Comparison of ENCODE assay signal across 1 cellular context in the genomic region with DNA sequence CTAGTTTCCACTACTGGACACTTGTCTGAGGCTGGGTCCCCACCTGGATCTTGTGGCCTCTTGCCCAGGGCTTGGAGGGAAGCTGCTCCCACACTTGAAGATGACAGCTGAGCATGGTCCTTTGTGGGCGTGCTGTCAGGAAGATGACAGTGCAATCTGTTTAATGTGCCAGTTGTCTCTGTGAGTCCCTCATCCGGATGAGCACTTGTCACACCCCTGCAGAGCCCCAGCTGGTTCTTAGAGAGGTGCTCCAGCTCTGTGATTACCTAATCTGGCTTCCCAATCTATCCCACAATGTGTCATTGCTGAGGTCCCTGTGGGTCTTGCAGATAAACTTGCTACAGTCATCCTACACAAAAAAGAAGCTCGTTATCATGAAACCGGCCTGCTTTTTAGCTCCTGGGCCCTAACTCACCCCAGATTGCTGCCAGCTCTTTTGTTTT.
TF ChIP-seq lines count a peak whose summit lies in the region.

No MANE protein-coding gene starts in this region.

TF ChIP-seq in K562, 482 proteins besides CTCF, POLR2A, EP300 and RAD21 (continued from another document and continues in another):
- TF ChIP-seq, protein P1, sequence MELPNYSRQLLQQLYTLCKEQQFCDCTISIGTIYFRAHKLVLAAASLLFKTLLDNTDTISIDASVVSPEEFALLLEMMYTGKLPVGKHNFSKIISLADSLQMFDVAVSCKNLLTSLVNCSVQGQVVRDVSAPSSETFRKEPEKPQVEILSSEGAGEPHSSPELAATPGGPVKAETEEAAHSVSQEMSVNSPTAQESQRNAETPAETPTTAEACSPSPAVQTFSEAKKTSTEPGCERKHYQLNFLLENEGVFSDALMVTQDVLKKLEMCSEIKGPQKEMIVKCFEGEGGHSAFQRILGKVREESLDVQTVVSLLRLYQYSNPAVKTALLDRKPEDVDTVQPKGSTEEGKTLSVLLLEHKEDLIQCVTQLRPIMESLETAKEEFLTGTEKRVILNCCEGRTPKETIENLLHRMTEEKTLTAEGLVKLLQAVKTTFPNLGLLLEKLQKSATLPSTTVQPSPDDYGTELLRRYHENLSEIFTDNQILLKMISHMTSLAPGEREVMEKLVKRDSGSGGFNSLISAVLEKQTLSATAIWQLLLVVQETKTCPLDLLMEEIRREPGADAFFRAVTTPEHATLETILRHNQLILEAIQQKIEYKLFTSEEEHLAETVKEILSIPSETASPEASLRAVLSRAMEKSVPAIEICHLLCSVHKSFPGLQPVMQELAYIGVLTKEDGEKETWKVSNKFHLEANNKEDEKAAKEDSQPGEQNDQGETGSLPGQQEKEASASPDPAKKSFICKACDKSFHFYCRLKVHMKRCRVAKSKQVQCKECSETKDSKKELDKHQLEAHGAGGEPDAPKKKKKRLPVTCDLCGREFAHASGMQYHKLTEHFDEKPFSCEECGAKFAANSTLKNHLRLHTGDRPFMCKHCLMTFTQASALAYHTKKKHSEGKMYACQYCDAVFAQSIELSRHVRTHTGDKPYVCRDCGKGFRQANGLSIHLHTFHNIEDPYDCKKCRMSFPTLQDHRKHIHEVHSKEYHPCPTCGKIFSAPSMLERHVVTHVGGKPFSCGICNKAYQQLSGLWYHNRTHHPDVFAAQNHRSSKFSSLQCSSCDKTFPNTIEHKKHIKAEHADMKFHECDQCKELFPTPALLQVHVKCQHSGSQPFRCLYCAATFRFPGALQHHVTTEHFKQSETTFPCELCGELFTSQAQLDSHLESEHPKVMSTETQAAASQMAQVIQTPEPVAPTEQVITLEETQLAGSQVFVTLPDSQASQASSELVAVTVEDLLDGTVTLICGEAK (IDR thresholded peaks at IDR 0.05), result no peak
- TF ChIP-seq, protein P1 (CRISPR knock-in tag; IDR thresholded peaks at IDR 0.05), result no peak
- TF ChIP-seq, protein P2, sequence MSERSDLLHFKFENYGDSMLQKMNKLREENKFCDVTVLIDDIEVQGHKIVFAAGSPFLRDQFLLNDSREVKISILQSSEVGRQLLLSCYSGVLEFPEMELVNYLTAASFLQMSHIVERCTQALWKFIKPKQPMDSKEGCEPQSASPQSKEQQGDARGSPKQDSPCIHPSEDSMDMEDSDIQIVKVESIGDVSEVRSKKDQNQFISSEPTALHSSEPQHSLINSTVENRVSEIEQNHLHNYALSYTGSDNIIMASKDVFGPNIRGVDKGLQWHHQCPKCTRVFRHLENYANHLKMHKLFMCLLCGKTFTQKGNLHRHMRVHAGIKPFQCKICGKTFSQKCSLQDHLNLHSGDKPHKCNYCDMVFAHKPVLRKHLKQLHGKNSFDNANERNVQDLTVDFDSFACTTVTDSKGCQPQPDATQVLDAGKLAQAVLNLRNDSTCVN (CRISPR knock-in tag; IDR thresholded peaks at IDR 0.05), result 0 out of 2 replicates have a peak, but pooled peaks have one; percentile 54
- TF ChIP-seq, protein P3, sequence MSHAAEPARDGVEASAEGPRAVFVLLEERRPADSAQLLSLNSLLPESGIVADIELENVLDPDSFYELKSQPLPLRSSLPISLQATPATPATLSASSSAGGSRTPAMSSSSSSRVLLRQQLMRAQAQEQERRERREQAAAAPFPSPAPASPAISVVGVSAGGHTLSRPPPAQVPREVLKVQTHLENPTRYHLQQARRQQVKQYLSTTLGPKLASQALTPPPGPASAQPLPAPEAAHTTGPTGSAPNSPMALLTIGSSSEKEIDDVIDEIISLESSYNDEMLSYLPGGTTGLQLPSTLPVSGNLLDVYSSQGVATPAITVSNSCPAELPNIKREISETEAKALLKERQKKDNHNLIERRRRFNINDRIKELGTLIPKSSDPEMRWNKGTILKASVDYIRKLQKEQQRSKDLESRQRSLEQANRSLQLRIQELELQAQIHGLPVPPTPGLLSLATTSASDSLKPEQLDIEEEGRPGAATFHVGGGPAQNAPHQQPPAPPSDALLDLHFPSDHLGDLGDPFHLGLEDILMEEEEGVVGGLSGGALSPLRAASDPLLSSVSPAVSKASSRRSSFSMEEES (CRISPR knock-in tag; IDR thresholded peaks at IDR 0.05), result no peak
- TF ChIP-seq, protein P4, sequence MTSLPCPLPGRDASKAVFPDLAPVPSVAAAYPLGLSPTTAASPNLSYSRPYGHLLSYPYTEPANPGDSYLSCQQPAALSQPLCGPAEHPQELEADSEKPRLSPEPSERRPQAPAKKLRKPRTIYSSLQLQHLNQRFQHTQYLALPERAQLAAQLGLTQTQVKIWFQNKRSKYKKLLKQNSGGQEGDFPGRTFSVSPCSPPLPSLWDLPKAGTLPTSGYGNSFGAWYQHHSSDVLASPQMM (CRISPR knock-in tag; IDR thresholded peaks at IDR 0.05), result no peak
- TF ChIP-seq, protein P5, sequence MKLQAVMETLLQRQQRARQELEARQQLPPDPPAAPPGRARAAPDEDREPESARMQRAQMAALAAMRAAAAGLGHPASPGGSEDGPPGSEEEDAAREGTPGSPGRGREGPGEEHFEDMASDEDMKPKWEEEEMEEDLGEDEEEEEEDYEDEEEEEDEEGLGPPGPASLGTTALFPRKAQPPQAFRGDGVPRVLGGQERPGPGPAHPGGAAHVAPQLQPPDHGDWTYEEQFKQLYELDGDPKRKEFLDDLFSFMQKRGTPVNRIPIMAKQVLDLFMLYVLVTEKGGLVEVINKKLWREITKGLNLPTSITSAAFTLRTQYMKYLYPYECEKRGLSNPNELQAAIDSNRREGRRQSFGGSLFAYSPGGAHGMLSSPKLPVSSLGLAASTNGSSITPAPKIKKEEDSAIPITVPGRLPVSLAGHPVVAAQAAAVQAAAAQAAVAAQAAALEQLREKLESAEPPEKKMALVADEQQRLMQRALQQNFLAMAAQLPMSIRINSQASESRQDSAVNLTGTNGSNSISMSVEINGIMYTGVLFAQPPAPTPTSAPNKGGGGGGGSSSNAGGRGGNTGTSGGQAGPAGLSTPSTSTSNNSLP (IDR thresholded peaks at IDR 0.05; ENCODE audit: borderline replicate concordance, low read depth, low read length), result peak; percentile 71; the same call in 1 of the 2 replicates
- TF ChIP-seq ZKSCAN3 (CRISPR knock-in tag; IDR thresholded peaks at IDR 0.05), result no peak
- TF ChIP-seq, protein P6, sequence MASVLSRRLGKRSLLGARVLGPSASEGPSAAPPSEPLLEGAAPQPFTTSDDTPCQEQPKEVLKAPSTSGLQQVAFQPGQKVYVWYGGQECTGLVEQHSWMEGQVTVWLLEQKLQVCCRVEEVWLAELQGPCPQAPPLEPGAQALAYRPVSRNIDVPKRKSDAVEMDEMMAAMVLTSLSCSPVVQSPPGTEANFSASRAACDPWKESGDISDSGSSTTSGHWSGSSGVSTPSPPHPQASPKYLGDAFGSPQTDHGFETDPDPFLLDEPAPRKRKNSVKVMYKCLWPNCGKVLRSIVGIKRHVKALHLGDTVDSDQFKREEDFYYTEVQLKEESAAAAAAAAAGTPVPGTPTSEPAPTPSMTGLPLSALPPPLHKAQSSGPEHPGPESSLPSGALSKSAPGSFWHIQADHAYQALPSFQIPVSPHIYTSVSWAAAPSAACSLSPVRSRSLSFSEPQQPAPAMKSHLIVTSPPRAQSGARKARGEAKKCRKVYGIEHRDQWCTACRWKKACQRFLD (CRISPR knock-in tag; IDR thresholded peaks at IDR 0.05), result peak; percentile 98
- TF ChIP-seq CCAR2 (IDR thresholded peaks at IDR 0.05; ENCODE audit: low read depth, low read length), result 0 out of 2 replicates have a peak, but pooled peaks have one; percentile 67
- peak; percentile 93 for TF ChIP-seq BACH1 (tag; IDR thresholded peaks at IDR 0.05)
- TF ChIP-seq TEAD1 (CRISPR knock-in tag; IDR thresholded peaks at IDR 0.05), result peak; percentile 83 to 94; a peak in 3 of 4 replicates
- TF ChIP-seq, protein P7, sequence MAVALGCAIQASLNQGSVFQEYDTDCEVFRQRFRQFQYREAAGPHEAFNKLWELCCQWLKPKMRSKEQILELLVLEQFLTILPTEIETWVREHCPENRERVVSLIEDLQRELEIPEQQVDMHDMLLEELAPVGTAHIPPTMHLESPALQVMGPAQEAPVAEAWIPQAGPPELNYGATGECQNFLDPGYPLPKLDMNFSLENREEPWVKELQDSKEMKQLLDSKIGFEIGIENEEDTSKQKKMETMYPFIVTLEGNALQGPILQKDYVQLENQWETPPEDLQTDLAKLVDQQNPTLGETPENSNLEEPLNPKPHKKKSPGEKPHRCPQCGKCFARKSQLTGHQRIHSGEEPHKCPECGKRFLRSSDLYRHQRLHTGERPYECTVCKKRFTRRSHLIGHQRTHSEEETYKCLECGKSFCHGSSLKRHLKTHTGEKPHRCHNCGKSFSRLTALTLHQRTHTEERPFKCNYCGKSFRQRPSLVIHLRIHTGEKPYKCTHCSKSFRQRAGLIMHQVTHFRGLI (CRISPR knock-in tag; IDR thresholded peaks at IDR 0.05), result no peak
- TF ChIP-seq CBFA2T2 (conservative IDR thresholded peaks at IDR 0.05), result peak; percentile 99
- peak; percentile 70 for TF ChIP-seq FOS (IDR thresholded peaks at IDR 0.05; ENCODE audit: extremely low read depth, insufficient read length)
- peak; percentile 11; the same call in 1 of the 2 replicates for TF ChIP-seq GTF2E2 (tag; IDR thresholded peaks at IDR 0.05)
- no peak for TF ChIP-seq HNRNPK (IDR thresholded peaks at IDR 0.05; ENCODE audit: low read depth, low read length, poor library complexity, severe bottlenecking)
- TF ChIP-seq NRF1 (conservative IDR thresholded peaks at IDR 0.05 in 1 of 2, IDR thresholded peaks at IDR 0.05 in 1 of 2), result peak; percentile 62 to 70
- TF ChIP-seq EP400 (IDR thresholded peaks at IDR 0.05), result peak; percentile 52; the same call in 1 of the 2 replicates
- no peak for TF ChIP-seq THRAP3 (IDR thresholded peaks at IDR 0.05; ENCODE audit: borderline replicate concordance)
- TF ChIP-seq CCNT2 (IDR thresholded peaks at IDR 0.05; ENCODE audit: borderline replicate concordance, extremely low read depth, insufficient read length, low read depth, low read length), result peak; percentile 99
- peak; percentile 64; the same call in 1 of the 2 replicates for TF ChIP-seq CBFB (CRISPR knock-in tag; IDR thresholded peaks at IDR 0.05)
- TF ChIP-seq, protein P8, sequence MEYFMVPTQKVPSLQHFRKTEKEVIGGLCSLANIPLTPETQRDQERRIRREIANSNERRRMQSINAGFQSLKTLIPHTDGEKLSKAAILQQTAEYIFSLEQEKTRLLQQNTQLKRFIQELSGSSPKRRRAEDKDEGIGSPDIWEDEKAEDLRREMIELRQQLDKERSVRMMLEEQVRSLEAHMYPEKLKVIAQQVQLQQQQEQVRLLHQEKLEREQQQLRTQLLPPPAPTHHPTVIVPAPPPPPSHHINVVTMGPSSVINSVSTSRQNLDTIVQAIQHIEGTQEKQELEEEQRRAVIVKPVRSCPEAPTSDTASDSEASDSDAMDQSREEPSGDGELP (CRISPR knock-in tag; IDR thresholded peaks at IDR 0.05; ENCODE audit: borderline replicate concordance), result peak; percentile 100
- TF ChIP-seq KDM1A (IDR thresholded peaks at IDR 0.05), result peak; percentile 98 to 99
- no peak for TF ChIP-seq PTRF (tag; IDR thresholded peaks at IDR 0.05)
- no peak for TF ChIP-seq CBX2 (IDR thresholded peaks at IDR 0.05; ENCODE audit: insufficient read depth, low read length, poor library complexity, severe bottlenecking)
- no peak for TF ChIP-seq BRD9 (IDR thresholded peaks at IDR 0.05; ENCODE audit: low read depth, partially characterized antibody)
- TF ChIP-seq TGIF2 (CRISPR knock-in tag; IDR thresholded peaks at IDR 0.05), result no peak; the same call in 1 of the 2 replicates
- TF ChIP-seq, protein P9, sequence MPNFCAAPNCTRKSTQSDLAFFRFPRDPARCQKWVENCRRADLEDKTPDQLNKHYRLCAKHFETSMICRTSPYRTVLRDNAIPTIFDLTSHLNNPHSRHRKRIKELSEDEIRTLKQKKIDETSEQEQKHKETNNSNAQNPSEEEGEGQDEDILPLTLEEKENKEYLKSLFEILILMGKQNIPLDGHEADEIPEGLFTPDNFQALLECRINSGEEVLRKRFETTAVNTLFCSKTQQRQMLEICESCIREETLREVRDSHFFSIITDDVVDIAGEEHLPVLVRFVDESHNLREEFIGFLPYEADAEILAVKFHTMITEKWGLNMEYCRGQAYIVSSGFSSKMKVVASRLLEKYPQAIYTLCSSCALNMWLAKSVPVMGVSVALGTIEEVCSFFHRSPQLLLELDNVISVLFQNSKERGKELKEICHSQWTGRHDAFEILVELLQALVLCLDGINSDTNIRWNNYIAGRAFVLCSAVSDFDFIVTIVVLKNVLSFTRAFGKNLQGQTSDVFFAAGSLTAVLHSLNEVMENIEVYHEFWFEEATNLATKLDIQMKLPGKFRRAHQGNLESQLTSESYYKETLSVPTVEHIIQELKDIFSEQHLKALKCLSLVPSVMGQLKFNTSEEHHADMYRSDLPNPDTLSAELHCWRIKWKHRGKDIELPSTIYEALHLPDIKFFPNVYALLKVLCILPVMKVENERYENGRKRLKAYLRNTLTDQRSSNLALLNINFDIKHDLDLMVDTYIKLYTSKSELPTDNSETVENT (CRISPR knock-in tag; IDR thresholded peaks at IDR 0.05), result no peak
- no peak for TF ChIP-seq ZNF444 (CRISPR knock-in tag; IDR thresholded peaks at IDR 0.05)
- TF ChIP-seq PPARD (CRISPR knock-in tag; IDR thresholded peaks at IDR 0.05), result no peak
- TF ChIP-seq, protein P10, sequence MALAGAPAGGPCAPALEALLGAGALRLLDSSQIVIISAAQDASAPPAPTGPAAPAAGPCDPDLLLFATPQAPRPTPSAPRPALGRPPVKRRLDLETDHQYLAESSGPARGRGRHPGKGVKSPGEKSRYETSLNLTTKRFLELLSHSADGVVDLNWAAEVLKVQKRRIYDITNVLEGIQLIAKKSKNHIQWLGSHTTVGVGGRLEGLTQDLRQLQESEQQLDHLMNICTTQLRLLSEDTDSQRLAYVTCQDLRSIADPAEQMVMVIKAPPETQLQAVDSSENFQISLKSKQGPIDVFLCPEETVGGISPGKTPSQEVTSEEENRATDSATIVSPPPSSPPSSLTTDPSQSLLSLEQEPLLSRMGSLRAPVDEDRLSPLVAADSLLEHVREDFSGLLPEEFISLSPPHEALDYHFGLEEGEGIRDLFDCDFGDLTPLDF (CRISPR knock-in tag; IDR thresholded peaks at IDR 0.05), result no peak
- TF ChIP-seq TRIM28 (IDR thresholded peaks at IDR 0.05), result peak; percentile 49; the same call in 1 of the 2 replicates
- TF ChIP-seq PHTF2 (CRISPR knock-in tag; IDR thresholded peaks at IDR 0.05), result no peak
- no peak for TF ChIP-seq IRF2 (CRISPR knock-in tag; IDR thresholded peaks at IDR 0.05)
- TF ChIP-seq STAT5A (IDR thresholded peaks at IDR 0.05; ENCODE audit: borderline replicate concordance, low read length), result peak; percentile 93
